In genomic region chr12:120445911-120446909, GRCh38 we compare ENCODE assay signal across 8 cellular contexts. TPM values are rescaled to one million over a fixed set of nuclear protein-coding genes. Genes with fewer than 3 reads are reported as not detected.
A peak's percentile ranks its signal among the peaks of the same experiment; 100 is the strongest.
DNase-seq lines count a peak whose midpoint lies in the region; ATAC-seq and TF ChIP-seq lines count a peak whose summit lies in the region.

Gene GATC, plus strand, starts transcription at chr12:120446444. Its CDS starts 37 bp downstream, at chr12:120446481.
Gene TRIAP1, minus strand, starts transcription at chr12:120446384. Its CDS starts 12 bp downstream, at chr12:120446372.

- peak within 1 kb of the TSS; percentile 60 for H2BK120ac ChIP-seq in trophoblast cell (ENCODE audit: insufficient read depth, low read length, poor library complexity)

- POLR2A ChIA-PET in activated naive CD8-positive, alpha-beta T cell treated with anti-CD3 and anti-CD28 coated beads, Interleukin-2, amount 10 ng/mL, durations not matched to agents 7 days and 5 days (lab: Charles Lee), result interaction anchor here (0.5 kb wide), 1 partner anchor 132 kb away, joined by 3 read pairs; no protein-coding TSS in a partner anchor

- H3K4me1 ChIP-seq in cardiac muscle cell (ENCODE audit: low read depth), result peaks cover 15% of the 10 kb centered on the region
- peaks cover 4 to 6% of the 10 kb centered on the region in 2 experiments for H3K4me1 ChIP-seq in trophoblast cell (ENCODE audit: control insufficient read depth in 1 of 2, insufficient read depth in 2 of 2, low read length in 2 of 2)
- H3K4me1 ChIP-seq in transverse colon, result peaks cover 8 to 27% (median 21%) of the 10 kb centered on the region in 4 donors

- peaks cover 24% of the 10 kb centered on the region for H3K4me1 Mint-ChIP-seq in activated naive CD8-positive, alpha-beta T cell treated with anti-CD3 and anti-CD28 coated beads, Interleukin-2, amount 10 ng/mL, durations not matched to agents 7 days and 5 days

- H3K27ac Mint-ChIP-seq in activated naive CD8-positive, alpha-beta T cell treated with anti-CD3 and anti-CD28 coated beads, Interleukin-2, amount 10 ng/mL, durations not matched to agents 7 days and 5 days, result peak within 1 kb of the TSS; percentile 96

- no peaks in the 10 kb centered on the region for H3K9me3 ChIP-seq in cardiac muscle cell (ENCODE audit: low read depth)
- H3K9me3 ChIP-seq in trophoblast cell (ENCODE audit: insufficient read depth, low read depth, low read length), result no peaks in the 10 kb centered on the region
- no peaks in the 10 kb centered on the region for H3K9me3 ChIP-seq in transverse colon

- peak within 1 kb of the TSS; percentile 84 for H2AFZ ChIP-seq in trophoblast cell (ENCODE audit: insufficient read depth, low read length, poor library complexity)

- peak; percentile 78 for TF ChIP-seq POLR2A in transverse colon (IDR thresholded peaks at IDR 0.05)

- peak within 1 kb of the TSS; percentile 28 for H2AK5ac ChIP-seq in trophoblast cell (ENCODE audit: low read length)

- no peaks in the 10 kb centered on the region for H3K9me3 Mint-ChIP-seq in activated naive CD8-positive, alpha-beta T cell treated with anti-CD3 and anti-CD28 coated beads, Interleukin-2, amount 10 ng/mL, durations not matched to agents 7 days and 5 days

- peak within 1 kb of the TSS; percentile 62 for H3K18ac ChIP-seq in trophoblast cell (ENCODE audit: low read length)

- H3K4ac ChIP-seq in trophoblast cell (ENCODE audit: low read depth, low read length), result peak within 1 kb of the TSS; percentile 91

- no peaks in the 10 kb centered on the region for H3K27me3 Mint-ChIP-seq in activated naive CD8-positive, alpha-beta T cell treated with anti-CD3 and anti-CD28 coated beads, Interleukin-2, amount 10 ng/mL, durations not matched to agents 7 days and 5 days

- peak within 1 kb of the TSS; percentile 94 for H3K4me3 ChIP-seq in GM12865 (ENCODE audit: low read depth, low read length)
- H3K4me3 ChIP-seq in cardiac muscle cell, result peak within 1 kb of the TSS; percentile 95
- H3K4me3 ChIP-seq in trophoblast cell (ENCODE audit: low read depth, low read length), result peak within 1 kb of the TSS; percentile 83
- peak within 1 kb of the TSS; percentile 69 to 78 (median 73) for H3K4me3 ChIP-seq in transverse colon

- no peak for TF ChIP-seq EP300 in transverse colon (IDR thresholded peaks at IDR 0.05; ENCODE audit: low read depth)

- peaks cover 12% of the 10 kb centered on the region for H3K79me2 ChIP-seq in trophoblast cell (ENCODE audit: control insufficient read depth, insufficient read depth, low read length, poor library complexity)

- peaks cover 26% of the 10 kb centered on the region for H3K36me3 Mint-ChIP-seq in activated naive CD8-positive, alpha-beta T cell treated with anti-CD3 and anti-CD28 coated beads, Interleukin-2, amount 10 ng/mL, durations not matched to agents 7 days and 5 days

- H2BK5ac ChIP-seq in trophoblast cell (ENCODE audit: low read depth, low read length, poor library complexity), result peak within 1 kb of the TSS; percentile 92

- WGBS in trophoblast cell (ENCODE audit: extremely low coverage, insufficient coverage, insufficient read length), result no CpG with 5 or more reads among the region's 80 CpGs
- 0% methylated on average over 33 of the region's 80 CpGs; no CpG with 5 or more reads in 1 of the 2 donors for WGBS in transverse colon (ENCODE audit: low coverage in 1 of 2), 2 donors

- intact Hi-C loops in transverse colon (cut with DNase I; ENCODE audit: low total_unique reads), result no loop called here

- H3K27ac ChIP-seq in cardiac muscle cell (peak within 1 kb of the TSS; percentile 95), trophoblast cell (ENCODE audit: low read depth, low read length) (peak within 1 kb of the TSS; percentile 52), transverse colon (peak within 1 kb of the TSS; percentile 86 to 91 (median 90))

- H3K27me3 ChIP-seq in cardiac muscle cell (no peaks in the 10 kb centered on the region), trophoblast cell (ENCODE audit: insufficient read depth, low read length) (no peaks in the 10 kb centered on the region), transverse colon (no peaks in the 10 kb centered on the region)

- H3K4me3 Mint-ChIP-seq in activated naive CD8-positive, alpha-beta T cell treated with anti-CD3 and anti-CD28 coated beads, Interleukin-2, amount 10 ng/mL, durations not matched to agents 7 days and 5 days, result peak within 1 kb of the TSS; percentile 92

- H3K36me3 ChIP-seq in cardiac muscle cell (peaks cover 24% of the 10 kb centered on the region), trophoblast cell (ENCODE audit: control insufficient read depth in 1 of 2, insufficient read depth in 2 of 2, low read length in 2 of 2) (peaks cover 7 to 29% of the 10 kb centered on the region in 2 experiments), transverse colon (peaks cover 0 to 15% (median under 1%) of the 10 kb centered on the region in 4 donors)

- H4K8ac ChIP-seq in trophoblast cell (ENCODE audit: low read depth, low read length), result peak within 1 kb of the TSS; percentile 93

- in situ Hi-C loops in transverse colon (cut with MboI; ENCODE audit: low pct_ligation_motif_present in 1 of 4, low pct_unique_long_range_greater_than_20kb in 1 of 4, low sequenced_read_pairs in 3 of 4), result no loop called here

- peaks cover 7% of the 10 kb centered on the region for H3K79me1 ChIP-seq in trophoblast cell (ENCODE audit: low read length)

- no peak within 1 kb of the TSS for H3K23ac ChIP-seq in trophoblast cell (ENCODE audit: low read length)

- peak within 1 kb of the TSS; percentile 65 for H4K91ac ChIP-seq in trophoblast cell (ENCODE audit: low read depth, low read length)

- H3K4me2 ChIP-seq in trophoblast cell (ENCODE audit: low read length), result peak within 1 kb of the TSS; percentile 81

- H2BK12ac ChIP-seq in trophoblast cell (ENCODE audit: low read length), result peak within 1 kb of the TSS; percentile 2

- peak within 1 kb of the TSS; percentile 83 for H3K9ac ChIP-seq in trophoblast cell (ENCODE audit: low read length)

- no peak for TF ChIP-seq CTCF in GM12865 (IDR thresholded peaks at IDR 0.05; ENCODE audit: insufficient read depth, low read depth, low read length, missing control alignments)
- TF ChIP-seq CTCF in cardiac muscle cell (IDR thresholded peaks at IDR 0.05; ENCODE audit: low read depth, low read length), result no peak
- TF ChIP-seq CTCF in transverse colon (IDR thresholded peaks at IDR 0.05), result peak in 1 of 5 experiments; percentile 5

- ATAC-seq in HG02610 (IDR thresholded peaks at IDR 0.05; ENCODE audit: unreplicated experiment), result peak; percentile 91
- ATAC-seq in activated naive CD8-positive, alpha-beta T cell treated with anti-CD3 and anti-CD28 coated beads, Interleukin-2, amount 10 ng/mL, durations not matched to agents 7 days and 5 days (ENCODE audit: low read depth), result peak; percentile 95

- H3K14ac ChIP-seq in trophoblast cell (ENCODE audit: low read length), result peak within 1 kb of the TSS; percentile 81

- H4K12ac ChIP-seq in trophoblast cell (ENCODE audit: low read depth, low read length), result peak within 1 kb of the TSS; percentile 85

- DNase-seq in GM12865 (ENCODE audit: low read depth) (peak; percentile 88), NCI-H1092 (lab: John Stamatoyannopoulos, UW) (peak; percentile 54), SW480 (ENCODE audit: low spot score) (peak; percentile 76), cardiac muscle cell (ENCODE audit: low read depth in 1 of 2, low spot score in 1 of 2) (peak; percentile 82 to 87), trophoblast cell (peak; percentile 67 to 90), transverse colon (peak; percentile 87)
- DNase-seq in activated naive CD8-positive, alpha-beta T cell treated with anti-CD3 and anti-CD28 coated beads, Interleukin-2, amount 10 ng/mL, durations not matched to agents 7 days and 5 days, result peak; percentile 92

RNA-seq across cellular contexts. Expression of gene GATC, which starts in this region (rescaled TPM):
- 10 to 100 TPM; 26.4 to 31.3 TPM for total RNA-seq in activated naive CD8-positive, alpha-beta T cell treated with anti-CD3 and anti-CD28 coated beads, Interleukin-2, amount 10 ng/mL, durations not matched to agents 7 days and 5 days
- total RNA-seq in cardiac muscle cell, result 13.8 and 19.3 TPM in 2 replicates
- polyA plus RNA-seq in cardiac muscle cell, result 11.4 and 12.7 TPM in 2 replicates
- 18.2 and 18.5 TPM in 2 replicates for polyA plus RNA-seq in trophoblast cell (2013)
- 10 to 100 TPM; 15.5 to 21.6 (median 19.2) TPM for total RNA-seq in transverse colon

RNA-seq across cellular contexts. Expression of gene TRIAP1, which starts in this region (rescaled TPM):
- total RNA-seq in activated naive CD8-positive, alpha-beta T cell treated with anti-CD3 and anti-CD28 coated beads, Interleukin-2, amount 10 ng/mL, durations not matched to agents 7 days and 5 days, result 10 to 100 TPM; 23.8 to 24.0 TPM
- total RNA-seq in cardiac muscle cell, result 11.9 and 21.1 TPM in 2 replicates
- 41.9 and 58.8 TPM in 2 replicates for polyA plus RNA-seq in cardiac muscle cell
- polyA plus RNA-seq in trophoblast cell (2013), result 63.0 and 63.9 TPM in 2 replicates
- 10 to 100 TPM in 3 of 4 donors, 1 to 10 TPM in 1; 7.2 to 20.9 (median 11.9) TPM for total RNA-seq in transverse colon

Comparison
In these comparisons a context has a peak if more than half of its experiments do, and no peak if none do; other contexts are left out.
1. Peak in every context shown above with its lines: DNase-seq, ATAC-seq, H3K4me3 ChIP-seq and H3K27ac ChIP-seq.